ENCODE assay signal across 8 cellular contexts in genomic region chr11:66070604-66071325, GRCh38. TPM values are rescaled to one million over a fixed set of nuclear protein-coding genes. Genes with fewer than 3 reads are reported as not detected.
A peak's percentile ranks its signal among the peaks of the same experiment; 100 is the strongest.
DNase-seq lines count a peak whose midpoint lies in the region; ATAC-seq and TF ChIP-seq lines count a peak whose summit lies in the region.

No MANE protein-coding gene starts in this region.

- H3K36me3 ChIP-seq in HAP-1 (replicated peaks) (peaks cover 38% of the 10 kb centered on the region), Panc1 (ENCODE audit: control insufficient read depth, insufficient read depth, low read length) (peaks cover 10% of the 10 kb centered on the region)

- CTCF ChIA-PET in Panc1 (lab: Charles Lee): interaction anchor here (1.0 kb wide), 1 partner anchor 19 kb away, joined by 6 read pairs; the partner anchor contains the start of gene SF3B2

- peaks cover 43 to 64% of the 10 kb centered on the region in 2 donors for H3K36me3 Mint-ChIP-seq in stimulated activated naive B cell treated with anti-CD40 and anti-IgM and Interleukin-4, amounts not matched to agents 10 μg/mL and 1 μg/mL and 100 μg/mL, for 72 hours

- no peaks in the 10 kb centered on the region for H3K9me3 ChIP-seq in HAP-1
- no peaks in the 10 kb centered on the region for H3K9me3 ChIP-seq in Panc1 (ENCODE audit: control insufficient read depth, insufficient read depth, low read depth, low read length)

- no peak for TF ChIP-seq CTCF in Panc1 (IDR thresholded peaks at IDR 0.05)

- H3K4me3 Mint-ChIP-seq in stimulated activated naive B cell treated with anti-CD40 and anti-IgM and Interleukin-4, amounts not matched to agents 10 μg/mL and 1 μg/mL and 100 μg/mL, for 72 hours: peak overlapping the region; percentile 93 to 97

- peak overlapping the region; percentile 96 for H3K27ac Mint-ChIP-seq in stimulated activated naive B cell treated with anti-CD40 and anti-IgM and Interleukin-4, amounts not matched to agents 10 μg/mL and 1 μg/mL and 100 μg/mL, for 72 hours

- POLR2A ChIA-PET in Panc1 (lab: Charles Lee): interaction anchor here (1.5 kb wide), 1 partner anchor 18 kb away, joined by 4 read pairs; the partner anchor contains the start of gene SF3B2

- in situ Hi-C loops in HAP-1 (cut with MboI; ENCODE audit: low sequenced_read_pairs) (no loop called here), Panc1 (cut with HindIII; ENCODE audit: low pct_unique_long_range_greater_than_20kb, low sequenced_read_pairs) (no loop called here), KBM-7 (cut with MboI; ENCODE audit: low pct_unique_long_range_greater_than_20kb, low sequenced_read_pairs) (no loop called here)

- ATAC-seq in Panc1: peak; percentile 36
- peak; percentile 1 to 4 for ATAC-seq in stimulated activated naive B cell treated with anti-CD40 and anti-IgM and Interleukin-4, amounts not matched to agents 10 μg/mL and 1 μg/mL and 100 μg/mL, for 72 hours (replicated peaks)

- no peaks in the 10 kb centered on the region for H3K27me3 ChIP-seq in HAP-1 (ENCODE audit: low read depth)
- no peaks in the 10 kb centered on the region for H3K27me3 ChIP-seq in Panc1 (ENCODE audit: control insufficient read depth, insufficient read depth, low read length)
- no peaks in the 10 kb centered on the region for H3K27me3 ChIP-seq in layer of hippocampus (ENCODE audit: control insufficient read depth, insufficient read depth, low read length)

- no TSS peak for BruUV-seq in Panc1 (replicated peaks; lab: Mats Ljungman, UMichigan)

- H3K9me3 Mint-ChIP-seq in stimulated activated naive B cell treated with anti-CD40 and anti-IgM and Interleukin-4, amounts not matched to agents 10 μg/mL and 1 μg/mL and 100 μg/mL, for 72 hours: no peaks in the 10 kb centered on the region

- H3K4me1 ChIP-seq in HAP-1 (peaks cover 7% of the 10 kb centered on the region; the same call in 1 of the 2 replicates), Panc1 (ENCODE audit: control insufficient read depth, insufficient read depth, low read length) (peaks cover 27% of the 10 kb centered on the region)

- H3K27ac ChIP-seq in Panc1 (ENCODE audit: low read length) (peak overlapping the region; percentile 78), layer of hippocampus (ENCODE audit: low read depth, low read length) (peak overlapping the region; percentile 88)

- H3K27me3 Mint-ChIP-seq in stimulated activated naive B cell treated with anti-CD40 and anti-IgM and Interleukin-4, amounts not matched to agents 10 μg/mL and 1 μg/mL and 100 μg/mL, for 72 hours: no peaks in the 10 kb centered on the region

- DNase-seq in ELF-1 (ENCODE audit: low read depth, low spot score) (peak; percentile 30), HAP-1 (ENCODE audit: low spot score in 2 of 2) (peak; percentile 7 to 64), Panc1 (ENCODE audit: low read depth, low spot score) (no peak), cerebellar cortex (ENCODE audit: low spot score) (peak; percentile 42), SW 1271 (lab: John Stamatoyannopoulos, UW) (no peak), KBM-7 (no peak)
- no peak for DNase-seq in stimulated activated naive B cell treated with anti-CD40 and anti-IgM and Interleukin-4, amounts not matched to agents 10 μg/mL and 1 μg/mL and 100 μg/mL, for 72 hours

- H3K4me3 ChIP-seq in HAP-1: peak overlapping the region; percentile 50
- peak overlapping the region; percentile 73 to 79 for H3K4me3 ChIP-seq in Panc1 (ENCODE audit: low read depth in 2 of 2, low read length in 2 of 2)

- peaks cover 49 to 73% of the 10 kb centered on the region in 2 donors for H3K4me1 Mint-ChIP-seq in stimulated activated naive B cell treated with anti-CD40 and anti-IgM and Interleukin-4, amounts not matched to agents 10 μg/mL and 1 μg/mL and 100 μg/mL, for 72 hours

- intact Hi-C loops in Panc1 (cut with micrococcal nuclease; ENCODE audit: unreplicated experiment): no loop called here

RNA-seq across cellular contexts. Expression of gene PACS1, which starts 0.7 kb away (rescaled TPM):
- 91.8 TPM for total RNA-seq in Panc1 (2021; ENCODE audit: unreplicated experiment)
- polyA plus RNA-seq in Panc1 (2012; ENCODE audit: insufficient read length): 106 TPM

RNA-seq across cellular contexts. Expression of gene SF3B2, which starts 18.6 kb away (rescaled TPM):
- 271 TPM for total RNA-seq in Panc1 (2021; ENCODE audit: unreplicated experiment)
- polyA plus RNA-seq in Panc1 (2012; ENCODE audit: insufficient read length): 244 TPM

RNA-seq across cellular contexts. Expression of gene GAL3ST3, which starts 21.8 kb away (rescaled TPM):
- not detected for total RNA-seq in Panc1 (2021; ENCODE audit: unreplicated experiment)
- not detected for polyA plus RNA-seq in Panc1 (2012; ENCODE audit: insufficient read length)

RNA-seq across cellular contexts. Expression of gene CATSPER1, which starts 44.5 kb away (rescaled TPM):
- 0.15 TPM for total RNA-seq in Panc1 (2021; ENCODE audit: unreplicated experiment)
- polyA plus RNA-seq in Panc1 (2012; ENCODE audit: insufficient read length): 0.41 TPM

RNA-seq across cellular contexts. Expression of gene CST6, which starts 59.0 kb away (rescaled TPM):
- 0.23 TPM for total RNA-seq in Panc1 (2021; ENCODE audit: unreplicated experiment)
- polyA plus RNA-seq in Panc1 (2012; ENCODE audit: insufficient read length): not detected

Comparison
In these comparisons a context has a peak if more than half of its experiments do, and no peak if none do; other contexts are left out.
1. DNase-seq: peak in ELF-1 (single experiment), HAP-1 (2 of 2) and cerebellar cortex (single experiment); none in Panc1 (single experiment), stimulated activated naive B cell treated with anti-CD40 and anti-IgM and Interleukin-4, amounts not matched to agents 10 μg/mL and 1 μg/mL and 100 μg/mL, for 72 hours (single experiment), SW 1271 (0 of 2) and KBM-7 (single experiment).